In genomic region chr21:39489380-39489924, GRCh38 we compare ENCODE assay signal across 1 cellular context.
TF ChIP-seq lines count a peak whose summit lies in the region.

No MANE protein-coding gene starts in this region.

TF ChIP-seq in SK-N-SH, 30 proteins besides CTCF, POLR2A, EP300 and RAD21 (continued from another document):
- no peak for TF ChIP-seq PBX3 (IDR thresholded peaks at IDR 0.05)
TF ChIP-seq in SK-N-SH: peak in this region for 0.
